ENCODE assay signal across 11 cellular contexts in genomic region chr10:13949844-13950542, GRCh38.
DNase-seq lines count a peak whose midpoint lies in the region; ATAC-seq and TF ChIP-seq lines count a peak whose summit lies in the region.
"Had no signal": no experiment of that assay in that cellular context is flagged by ENCODE, and none has a peak within 500 bp of the region (broad histone marks: within the 10 kb centered on the region; RNA-seq: fewer than 3 reads in every experiment).

No MANE protein-coding gene starts in this region.

- TF ChIP-seq CTCF in PC-3 (conservative IDR thresholded peaks at IDR 0.05; ENCODE audit: low read depth, low read length) = no peak
- no peak for TF ChIP-seq CTCF in mesothelial cell of epicardium (IDR thresholded peaks at IDR 0.05; ENCODE audit: unreplicated experiment)

- H3K27ac ChIP-seq in PC-3 (ENCODE audit: low read length) (no peak overlapping the region), epithelial cell of prostate (peak overlapping the region; percentile 56)

- H3K9me3 Mint-ChIP-seq in mesothelial cell of epicardium = peaks cover 20% of the 10 kb centered on the region
- peaks cover 7% of the 10 kb centered on the region for H3K9me3 Mint-ChIP-seq in stimulated activated effector memory CD8-positive, alpha-beta T cell treated with anti-CD3 and anti-CD28 coated beads, Interleukin-12 subunit alpha, Interleukin-12 subunit beta, amount 100 ng/mL, for 72 hours

- no peak overlapping the region for H3K4me3 ChIP-seq in PC-3 (ENCODE audit: low read length)
- H3K4me3 ChIP-seq: dorsolateral prefrontal cortex had no signal

- H3K36me3 Mint-ChIP-seq in mesothelial cell of epicardium = no peaks in the 10 kb centered on the region
- H3K36me3 Mint-ChIP-seq in stimulated activated effector memory CD8-positive, alpha-beta T cell treated with anti-CD3 and anti-CD28 coated beads, Interleukin-12 subunit alpha, Interleukin-12 subunit beta, amount 100 ng/mL, for 72 hours = no peaks in the 10 kb centered on the region

- H3F3A ChIP-seq in PC-3 (ENCODE audit: low read length, unreplicated experiment) = no peaks in the 10 kb centered on the region

- peaks cover 22% of the 10 kb centered on the region for H3K4me1 Mint-ChIP-seq in mesothelial cell of epicardium
- no peaks in the 10 kb centered on the region for H3K4me1 Mint-ChIP-seq in stimulated activated effector memory CD8-positive, alpha-beta T cell treated with anti-CD3 and anti-CD28 coated beads, Interleukin-12 subunit alpha, Interleukin-12 subunit beta, amount 100 ng/mL, for 72 hours
- H3K4me1 Mint-ChIP-seq: B cell had no signal

- H2AFZ ChIP-seq in PC-3 (ENCODE audit: low read length) = no peak overlapping the region

- no peak overlapping the region for H3K4me3 Mint-ChIP-seq in mesothelial cell of epicardium
- no peak overlapping the region for H3K4me3 Mint-ChIP-seq in stimulated activated effector memory CD8-positive, alpha-beta T cell treated with anti-CD3 and anti-CD28 coated beads, Interleukin-12 subunit alpha, Interleukin-12 subunit beta, amount 100 ng/mL, for 72 hours
- H3K4me3 Mint-ChIP-seq: B cell had no signal

- H3K9me2 ChIP-seq in PC-3 (replicated peaks; ENCODE audit: low read length) = no peaks in the 10 kb centered on the region

- no TSS peak for BruUV-seq in PC-3 (replicated peaks; lab: Mats Ljungman, UMichigan)

- POLR2A ChIA-PET in PC-3 (lab: Charles Lee; ENCODE audit: unreplicated experiment) = no interaction called here

- H3K27me3 Mint-ChIP-seq in mesothelial cell of epicardium (ENCODE audit: low read depth) = no peaks in the 10 kb centered on the region

- peak; percentile 84 for DNase-seq in ACHN
- peak; percentile 22 for DNase-seq in PC-3
- DNase-seq in epithelial cell of prostate (ENCODE audit: low read depth, low spot score) = no peak
- DNase-seq in mesothelial cell of epicardium (ENCODE audit: low spot score in 2 of 2, unreplicated experiment in 2 of 2) = no peak
- no peak for DNase-seq in stimulated activated effector memory CD8-positive, alpha-beta T cell treated with anti-CD3 and anti-CD28 coated beads, Interleukin-12 subunit alpha, Interleukin-12 subunit beta, amount 100 ng/mL, for 72 hours (ENCODE audit: low spot score in 2 of 2)
- DNase-seq in NCI-H2171 treated with DMSO at 0.1 percent for 48 hours (lab: John Stamatoyannopoulos, UW) = no peak
- no peak for DNase-seq in DMS53 treated with DMSO at 0.1 percent for 48 hours (lab: John Stamatoyannopoulos, UW; ENCODE audit: unreplicated experiment)
- DNase-seq: dorsolateral prefrontal cortex, NCI-H1436 had no signal

- no peaks in the 10 kb centered on the region for H3K9me3 ChIP-seq in PC-3 (ENCODE audit: low read length)

- in situ Hi-C loops in ACHN (cut with HindIII; ENCODE audit: low pct_ligation_motif_present, low pct_unique_long_range_greater_than_20kb, low sequenced_read_pairs) = no loop called here

- H3K27me3 ChIP-seq in PC-3 (ENCODE audit: low read length) = no peaks in the 10 kb centered on the region
- H3K27me3 ChIP-seq: dorsolateral prefrontal cortex had no signal

- no peak overlapping the region for H3K4me2 ChIP-seq in PC-3 (ENCODE audit: low read length)

- H3K79me2 ChIP-seq in PC-3 (ENCODE audit: low read length) = no peaks in the 10 kb centered on the region

- intact Hi-C loops in PC-3 (cut with micrococcal nuclease) = no loop called here

- H3K27ac Mint-ChIP-seq in mesothelial cell of epicardium = peak overlapping the region; percentile 48
- no peak overlapping the region for H3K27ac Mint-ChIP-seq in stimulated activated effector memory CD8-positive, alpha-beta T cell treated with anti-CD3 and anti-CD28 coated beads, Interleukin-12 subunit alpha, Interleukin-12 subunit beta, amount 100 ng/mL, for 72 hours
- H3K27ac Mint-ChIP-seq: B cell had no signal

- no peaks in the 10 kb centered on the region for H4K20me1 ChIP-seq in PC-3 (ENCODE audit: low read length)

- no peak overlapping the region for H3K9ac ChIP-seq in PC-3 (ENCODE audit: low read length)

- no peaks in the 10 kb centered on the region for H3K36me3 ChIP-seq in PC-3 (ENCODE audit: low read depth, low read length)

- CTCF ChIA-PET in PC-3 (lab: Charles Lee) = no interaction called here

- no peaks in the 10 kb centered on the region; the same call in 1 of the 2 replicates for H3K4me1 ChIP-seq in PC-3 (ENCODE audit: insufficient read depth, low read length)

- ATAC-seq in PC-3 (no peak; the same call in 1 of the 2 replicates), GM21367 (IDR thresholded peaks at IDR 0.05; ENCODE audit: unreplicated experiment) (no peak)
- no peak for ATAC-seq in stimulated activated effector memory CD8-positive, alpha-beta T cell treated with anti-CD3 and anti-CD28 coated beads, Interleukin-12 subunit alpha, Interleukin-12 subunit beta, amount 100 ng/mL, for 72 hours

Comparison
In these comparisons a context has a peak if more than half of its experiments do, and no peak if none do; other contexts are left out.
1. DNase-seq: peak in ACHN (single experiment) and PC-3 (single experiment); none in epithelial cell of prostate (single experiment), mesothelial cell of epicardium (0 of 2), stimulated activated effector memory CD8-positive, alpha-beta T cell treated with anti-CD3 and anti-CD28 coated beads, Interleukin-12 subunit alpha, Interleukin-12 subunit beta, amount 100 ng/mL, for 72 hours (0 of 2), NCI-H2171 treated with DMSO at 0.1 percent for 48 hours (single experiment) and DMS53 treated with DMSO at 0.1 percent for 48 hours (single experiment).